ENCODE assay signal across 9 cellular contexts in genomic region chrX:36867143-36867542, GRCh38.
DNase-seq lines count a peak whose midpoint lies in the region; ATAC-seq and TF ChIP-seq lines count a peak whose summit lies in the region.
"Had no signal": no experiment of that assay in that cellular context is flagged by ENCODE, and none has a peak within 500 bp of the region (broad histone marks: within the 10 kb centered on the region; RNA-seq: fewer than 3 reads in every experiment).

No MANE protein-coding gene starts in this region.

- TF ChIP-seq POLR2A in tibial nerve (IDR thresholded peaks at IDR 0.05), result no peak
- no peak for TF ChIP-seq POLR2A in gastroesophageal sphincter (IDR thresholded peaks at IDR 0.05)

- ATAC-seq in HG02870 (IDR thresholded peaks at IDR 0.05; ENCODE audit: unreplicated experiment), result peak; percentile 86
- no peak for ATAC-seq in HG03565 (IDR thresholded peaks at IDR 0.05; ENCODE audit: unreplicated experiment)
- no peak for ATAC-seq in gastroesophageal sphincter

- H3K36me3 ChIP-seq in tibial nerve, result no peaks in the 10 kb centered on the region
- H3K36me3 ChIP-seq in gastroesophageal sphincter, result no peaks in the 10 kb centered on the region
- H3K36me3 ChIP-seq: BLaER1 treated with 17β-estradiol and CSF1 and Interleukin-3, amounts not matched to agents 10 nM and 100 nM had no signal

- TF ChIP-seq EP300 in tibial nerve (IDR thresholded peaks at IDR 0.05), result no peak
- TF ChIP-seq EP300 in gastroesophageal sphincter (IDR thresholded peaks at IDR 0.05), result no peak

- H3K9me3 ChIP-seq in tibial nerve (no peaks in the 10 kb centered on the region), gastroesophageal sphincter (no peaks in the 10 kb centered on the region)
- H3K9me3 ChIP-seq: BLaER1 treated with 17β-estradiol and CSF1 and Interleukin-3, amounts not matched to agents 10 nM and 100 nM had no signal

- WGBS in tibial nerve, 2 donors, result 7 to 15% methylated on average over 3 of the region's 3 CpGs
- 0 to 15% methylated on average over 3 of the region's 3 CpGs for WGBS in gastroesophageal sphincter (ENCODE audit: low coverage in 1 of 2), 2 donors

- H3K4me1 ChIP-seq in tibial nerve, result no peaks in the 10 kb centered on the region
- H3K4me1 ChIP-seq in gastroesophageal sphincter, result no peaks in the 10 kb centered on the region
- H3K4me1 ChIP-seq: BLaER1 treated with 17β-estradiol and CSF1 and Interleukin-3, amounts not matched to agents 10 nM and 100 nM had no signal

- H3K27me3 ChIP-seq in tibial nerve (peaks cover 0 to 24% of the 10 kb centered on the region in 2 donors), gastroesophageal sphincter (no peaks in the 10 kb centered on the region)

- CTCF ChIA-PET in RWPE1 (lab: Yijun Ruan, JAX), result interaction anchor here (0.6 to 1.1 kb wide), 3 partner anchors 29 to 976 kb away, joined by 3 to 5 read pairs (median 5); no protein-coding TSS in a partner anchor

- POLR2A ChIA-PET in RWPE1 (lab: Yijun Ruan, JAX; ENCODE audit: low non-redundant PET), result no interaction called here

- DNase-seq in NCI-H1436 (lab: John Stamatoyannopoulos, UW) (peak; percentile 0), NCI-H1436 treated with DMSO at 0.1 percent for 48 hours (lab: John Stamatoyannopoulos, UW) (no peak), RWPE1 (ENCODE audit: low spot score) (peak; percentile 1), foreskin fibroblast (peak in 1 of 2 donors; percentile 9), tibial nerve (ENCODE audit: low spot score in 2 of 2) (peak in 1 of 2 donors; percentile 16)

- H3K27ac ChIP-seq in RWPE1, result no peak overlapping the region
- H3K27ac ChIP-seq in tibial nerve, result no peak overlapping the region
- no peak overlapping the region for H3K27ac ChIP-seq in gastroesophageal sphincter
- H3K27ac ChIP-seq: BLaER1 treated with 17β-estradiol and CSF1 and Interleukin-3, amounts not matched to agents 10 nM and 100 nM had no signal

- TF ChIP-seq CTCF in RWPE1 (conservative IDR thresholded peaks at IDR 0.05; ENCODE audit: low read depth), result peak; percentile 46
- TF ChIP-seq CTCF in foreskin fibroblast (IDR thresholded peaks at IDR 0.05; ENCODE audit: low read depth, low read length), result peak; percentile 29
- TF ChIP-seq CTCF in tibial nerve (IDR thresholded peaks at IDR 0.05), result peak in 4 of 5 experiments; percentile 23 to 57 (median 40)
- TF ChIP-seq CTCF in gastroesophageal sphincter (IDR thresholded peaks at IDR 0.05), result peak in 2 of 4 experiments; percentile 29 to 55

- no peak overlapping the region for H3K4me3 ChIP-seq in foreskin fibroblast (ENCODE audit: low read depth in 1 of 2, low read length in 2 of 2)
- no peak overlapping the region for H3K4me3 ChIP-seq in tibial nerve
- no peak overlapping the region for H3K4me3 ChIP-seq in gastroesophageal sphincter
- H3K4me3 ChIP-seq: BLaER1 treated with 17β-estradiol and CSF1 and Interleukin-3, amounts not matched to agents 10 nM and 100 nM had no signal
